21 cellular contexts compared by ENCODE assay signal in genomic region chr2:30978044-30978443, GRCh38.
DNase-seq lines count a peak whose midpoint lies in the region; ATAC-seq, FAIRE-seq and TF ChIP-seq lines count a peak whose summit lies in the region.
"Had no signal": no experiment of that assay in that cellular context is flagged by ENCODE, and none has a peak within 500 bp of the region (broad histone marks: within the 10 kb centered on the region; RNA-seq: fewer than 3 reads in every experiment).

No MANE protein-coding gene starts in this region.

- no TSS peak for BruUV-seq in GM12878 (replicated peaks; lab: Mats Ljungman, UMichigan)

- ATAC-seq in GM23338 (peak; percentile 17; the same call in 1 of the 3 replicates), GM12878 (peak; percentile 91), GM18858 (IDR thresholded peaks at IDR 0.05; ENCODE audit: unreplicated experiment) (no peak), GM18505 (IDR thresholded peaks at IDR 0.05; ENCODE audit: unreplicated experiment) (no peak)
- ATAC-seq: A549, HCT116, PC-3 had no signal

- H3K27ac Mint-ChIP-seq in GM23338, result no peak overlapping the region

- no peak for FAIRE-seq in GM12878 (lab: Jason Lieb, UNC)
- FAIRE-seq: A549, GM12892, HepG2 had no signal

- H2BK15ac ChIP-seq in mesendoderm (replicated peaks; ENCODE audit: low read depth), result no peak overlapping the region

- no peak overlapping the region for H3K4me3 Mint-ChIP-seq in GM23338

- peaks cover 6% of the 10 kb centered on the region for H3K27me3 Mint-ChIP-seq in GM23338 (ENCODE audit: insufficient read depth, low read depth, poor library complexity)

- H3K4me3 ChIP-seq in GM23338 (no peak overlapping the region), GM12878 (no peak overlapping the region), mesendoderm (ENCODE audit: low read length) (no peak overlapping the region)
- H3K4me3 ChIP-seq: A549, MG63, SJSA1 had no signal

- POLR2A ChIA-PET in GM12878 (lab: Charles Lee), result no interaction called here

- H3K9ac ChIP-seq in GM12878 (ENCODE audit: control insufficient read depth, insufficient read depth, low read length), result no peak overlapping the region
- H3K9ac ChIP-seq in mesendoderm (ENCODE audit: low read length), result no peak overlapping the region

- H3K27me3 ChIP-seq in GM23338 (ENCODE audit: insufficient read depth) (no peaks in the 10 kb centered on the region), GM12878 (replicated peaks in 1 of 2; ENCODE audit: control insufficient read depth in 2 of 2, insufficient read depth in 2 of 2, low read length in 1 of 2) (no peaks in the 10 kb centered on the region; a peak in 1 of 4 replicates), mesendoderm (ENCODE audit: insufficient read depth, low read length, poor library complexity) (no peaks in the 10 kb centered on the region)
- H3K27me3 ChIP-seq: MG63, SJSA1 had no signal

- H3K4me1 Mint-ChIP-seq in GM23338, result peaks cover 21% of the 10 kb centered on the region

- TF ChIP-seq EP300 in GM12878 (IDR thresholded peaks at IDR 0.05; ENCODE audit: borderline replicate concordance in 1 of 2, control insufficient read depth in 1 of 2, low read depth in 2 of 2, low read length in 2 of 2), result no peak

- no peaks in the 10 kb centered on the region; the same call in 2 of the 3 replicates for H3K36me3 Mint-ChIP-seq in GM23338 (ENCODE audit: low read depth)

- no peak overlapping the region for H3K27ac ChIP-seq in GM23338 (ENCODE audit: low read depth)
- no peak overlapping the region for H3K27ac ChIP-seq in GM12878 (ENCODE audit: control insufficient read depth, insufficient read depth)
- H3K27ac ChIP-seq in mesendoderm (ENCODE audit: low read depth, low read length), result no peak overlapping the region
- H3K27ac ChIP-seq: A549, SJSA1 had no signal

- no peaks in the 10 kb centered on the region for H3F3A ChIP-seq in GM23338 (replicated peaks; ENCODE audit: low read depth)

- no peak overlapping the region for H3K23ac ChIP-seq in mesendoderm (ENCODE audit: low read length)

- TF ChIP-seq RAD21 in GM12878 (IDR thresholded peaks at IDR 0.05; ENCODE audit: insufficient read depth, low read depth, low read length), result no peak

- no peaks in the 10 kb centered on the region for H4K20me1 ChIP-seq in GM23338 (replicated peaks; ENCODE audit: insufficient read depth)
- no peaks in the 10 kb centered on the region for H4K20me1 ChIP-seq in GM12878 (ENCODE audit: control insufficient read depth, insufficient read depth)

- peaks cover 4% of the 10 kb centered on the region; the same call in 1 of the 2 replicates for H3K4me1 ChIP-seq in GM23338 (ENCODE audit: insufficient read depth)
- no peaks in the 10 kb centered on the region for H3K4me1 ChIP-seq in GM12878 (ENCODE audit: control insufficient read depth, insufficient read depth, low read length)
- no peaks in the 10 kb centered on the region for H3K4me1 ChIP-seq in mesendoderm (ENCODE audit: control insufficient read depth, low read depth, low read length)
- H3K4me1 ChIP-seq: SJSA1 had no signal

- intact Hi-C loops in GM12878 (cut with micrococcal nuclease; ENCODE audit: unreplicated experiment), result no loop called here

- no peak overlapping the region for H3K56ac ChIP-seq in mesendoderm (ENCODE audit: low read length)

- no peaks in the 10 kb centered on the region for H3K36me3 ChIP-seq in GM23338 (ENCODE audit: insufficient read depth)
- no peaks in the 10 kb centered on the region for H3K36me3 ChIP-seq in GM12878 (ENCODE audit: control insufficient read depth in 2 of 2, insufficient read depth in 2 of 2, low read length in 1 of 2)
- no peaks in the 10 kb centered on the region for H3K36me3 ChIP-seq in mesendoderm (ENCODE audit: control insufficient read depth, insufficient read depth, low read length)
- H3K36me3 ChIP-seq: MG63, SJSA1 had no signal

- no peaks in the 10 kb centered on the region for H3K9me3 ChIP-seq in GM12878 (replicated peaks; ENCODE audit: control insufficient read depth, insufficient read depth, low read length)
- H3K9me3 ChIP-seq: A549, MG63, SJSA1 had no signal

- no peak overlapping the region for H4K5ac ChIP-seq in mesendoderm (ENCODE audit: low read length)

- H3K79me1 ChIP-seq in mesendoderm (ENCODE audit: low read length), result no peaks in the 10 kb centered on the region

- H3K4me2 ChIP-seq in GM23338, result no peak overlapping the region
- no peak overlapping the region for H3K4me2 ChIP-seq in GM12878 (ENCODE audit: control insufficient read depth, insufficient read depth)
- H3K4me2 ChIP-seq in mesendoderm (ENCODE audit: low read length), result no peak overlapping the region
- H3K4me2 ChIP-seq: A549 had no signal

- H2BK120ac ChIP-seq in mesendoderm (ENCODE audit: low read depth, low read length), result no peak overlapping the region

- H2AFZ ChIP-seq in GM23338 (no peak overlapping the region), GM12878 (ENCODE audit: control insufficient read depth, low read depth, low read length) (no peak overlapping the region)

- no peak overlapping the region for H4K8ac ChIP-seq in mesendoderm (ENCODE audit: low read depth, low read length)

- DNase-seq in activated T-cell treated with anti-CD3 and anti-CD28 coated beads for 48 hours (ENCODE audit: low read depth) (peak; percentile 4), activated T-cell treated with anti-CD3 and anti-CD28 coated beads for 4 hours (no peak), GM23338 (ENCODE audit: low spot score) (no peak), GM12878 (ENCODE audit: low read depth, low spot score) (no peak), mesendoderm (no peak)
- peak; percentile 31 for DNase-seq in stimulated activated CD8-positive, alpha-beta memory T cell treated with anti-CD3 and anti-CD28 coated beads, Interleukin-4, amount 100 ng/mL, for 48 hours
- DNase-seq: C1 segment of cervical spinal cord, GDM1, MG63, NCI-H1092, NCI-H146, NCI-H2081, NCI-H748 treated with DMSO at 0.1 percent for 48 hours, PC-3 had no signal

- WGBS in GM12878 (ENCODE audit: insufficient coverage, insufficient replicate concordance, low lambda C conversion rate, missing lambda C conversion rate), result 1% methylated on average over 5 of the region's 5 CpGs
- WGBS in mesendoderm (ENCODE audit: extremely low coverage, insufficient coverage, low lambda C conversion rate), result no CpG with 5 or more reads among the region's 5 CpGs

- in situ Hi-C loops in GM12878 (cut with MboI), result no loop called here

- no peak overlapping the region for H2BK5ac ChIP-seq in mesendoderm (ENCODE audit: low read length)

- H3K79me2 ChIP-seq in GM23338 (replicated peaks; ENCODE audit: insufficient read depth) (no peaks in the 10 kb centered on the region), GM12878 (ENCODE audit: control insufficient read depth, insufficient read depth, low read length) (no peaks in the 10 kb centered on the region), mesendoderm (ENCODE audit: control insufficient read depth, insufficient read depth, low read length) (no peaks in the 10 kb centered on the region)

- SMC1A ChIA-PET in GM12878 (lab: Charles Lee; ENCODE audit: uncharacterized antibody, unreplicated experiment), result interaction anchor here (1.2 kb wide), 1 partner anchor 193 kb away, joined by 3 read pairs; no protein-coding TSS in a partner anchor

- H3K9me2 ChIP-seq in GM23338 (ENCODE audit: insufficient read depth), result no peaks in the 10 kb centered on the region

- no peaks in the 10 kb centered on the region for H3K9me3 Mint-ChIP-seq in GM23338

- no peak overlapping the region for H3K4ac ChIP-seq in mesendoderm (ENCODE audit: low read depth, low read length)

- no peak for TF ChIP-seq POLR2A in GM12878 (IDR thresholded peaks at IDR 0.05; ENCODE audit: low read depth, low read length)
- TF ChIP-seq POLR2A in GM18505 (IDR thresholded peaks at IDR 0.05; ENCODE audit: borderline replicate concordance, extremely low read depth, insufficient read depth, insufficient read length), result no peak

- RAD21 ChIA-PET in GM12878 (lab: Charles Lee; ENCODE audit: unreplicated experiment), result interaction anchor here (0.5 kb wide), 1 partner anchor 178 kb away, joined by 3 read pairs; no protein-coding TSS in a partner anchor

- no peak overlapping the region for H3K18ac ChIP-seq in mesendoderm (ENCODE audit: low read length)

- no peak overlapping the region for H2AK5ac ChIP-seq in mesendoderm (ENCODE audit: low read length)

- CTCF ChIA-PET in GM12878 (lab: Yijun Ruan, JAX), result interaction anchor here (1.0 to 1.6 kb wide), 4 partner anchors 8 to 266 kb away, joined by 3 to 4 read pairs (median 4); no protein-coding TSS in a partner anchor

- TF ChIP-seq CTCF in GM23338 (conservative IDR thresholded peaks at IDR 0.05; ENCODE audit: low read depth in 2 of 2) (no peak), GM12878 (IDR thresholded peaks at IDR 0.05 in 2 of 3, conservative IDR thresholded peaks at IDR 0.05 in 1 of 3; ENCODE audit: control insufficient read depth in 2 of 3, extremely low read depth in 1 of 3, insufficient read depth in 1 of 3, low read depth in 3 of 3, low read length in 3 of 3) (no peak)

TF ChIP-seq in GM23338, 12 proteins besides CTCF, POLR2A, EP300 and RAD21 (continues in another document):
- no peak for TF ChIP-seq ZNF114 (CRISPR knock-in tag; IDR thresholded peaks at IDR 0.05)
- no peak for TF ChIP-seq ETS1 (IDR thresholded peaks at IDR 0.05)
- TF ChIP-seq EZH2phosphoT487 (IDR thresholded peaks at IDR 0.05; ENCODE audit: unreplicated experiment), result no peak
- no peak for TF ChIP-seq STAT1 (IDR thresholded peaks at IDR 0.05; ENCODE audit: unreplicated experiment)

TF ChIP-seq in GM12878, 131 proteins besides CTCF, POLR2A, EP300 and RAD21:
- no peak for TF ChIP-seq FOS (IDR thresholded peaks at IDR 0.05; ENCODE audit: borderline replicate concordance, extremely low read depth, insufficient read length)
- TF ChIP-seq NR2C1 (IDR thresholded peaks at IDR 0.05), result no peak
- TF ChIP-seq JUNB (IDR thresholded peaks at IDR 0.05), result peak; percentile 57
- no peak for TF ChIP-seq RBBP5 (conservative IDR thresholded peaks at IDR 0.05)
- TF ChIP-seq FOXK2 (IDR thresholded peaks at IDR 0.05), result no peak
- no peak for TF ChIP-seq ESRRA (IDR thresholded peaks at IDR 0.05; ENCODE audit: low read length)
- TF ChIP-seq HDGF (IDR thresholded peaks at IDR 0.05), result no peak
- 0 out of 2 replicates have a peak, but pooled peaks have one; percentile 6 for TF ChIP-seq SPI1 (IDR thresholded peaks at IDR 0.05; ENCODE audit: borderline replicate concordance, insufficient read depth, low read depth, low read length)
- no peak for TF ChIP-seq CREB1 (IDR thresholded peaks at IDR 0.05; ENCODE audit: low read depth)
- peak in 1 of 2 experiments; percentile 78; a peak in 2 of 4 replicates for TF ChIP-seq ETV6 (conservative IDR thresholded peaks at IDR 0.05 in 1 of 2, IDR thresholded peaks at IDR 0.05 in 1 of 2; ENCODE audit: borderline replicate concordance in 1 of 2, low read depth in 1 of 2)
- TF ChIP-seq EED (IDR thresholded peaks at IDR 0.05; ENCODE audit: low read depth), result no peak
- TF ChIP-seq TBL1XR1 (IDR thresholded peaks at IDR 0.05; ENCODE audit: low read depth, low read length), result no peak

Comparison
In these comparisons a context has a peak if more than half of its experiments do, and no peak if none do; other contexts are left out.
1. DNase-seq: peak in activated T-cell treated with anti-CD3 and anti-CD28 coated beads for 48 hours (single experiment) and stimulated activated CD8-positive, alpha-beta memory T cell treated with anti-CD3 and anti-CD28 coated beads, Interleukin-4, amount 100 ng/mL, for 48 hours (single experiment); none in activated T-cell treated with anti-CD3 and anti-CD28 coated beads for 4 hours (single experiment), GM23338 (single experiment), GM12878 (single experiment) and mesendoderm (single experiment).
2. ATAC-seq: peak in GM23338 (single experiment) and GM12878 (single experiment); none in GM18858 (single experiment) and GM18505 (single experiment).